Comparison of ENCODE assay signal across 15 cellular contexts in genomic region chr16:66495440-66495839, GRCh38.
"Had no signal": no experiment of that assay in that cellular context is flagged by ENCODE, and none has a peak within 500 bp of the region (broad histone marks: within the 10 kb centered on the region; RNA-seq: fewer than 3 reads in every experiment).

No MANE protein-coding gene starts in this region.

- H3K36me3 Mint-ChIP-seq: stimulated activated memory B cell treated with anti-CD40 and anti-IgM and Interleukin-4, amounts not matched to agents 10 μg/mL and 1 μg/mL and 100 μg/mL, for 72 hours had no signal

- H3K36me3 ChIP-seq: esophagus squamous epithelium, neutrophil, transverse colon had no signal

- H3K27me3 ChIP-seq: esophagus squamous epithelium, neutrophil, testis, transverse colon had no signal

- H3K27ac ChIP-seq: esophagus squamous epithelium, neutrophil, testis, transverse colon had no signal

- H3K4me3 ChIP-seq: esophagus squamous epithelium, mucosa of descending colon, testis, transverse colon had no signal

- H3K9me3 ChIP-seq: esophagus squamous epithelium, mucosa of descending colon, neutrophil, testis, transverse colon had no signal

- H3K4me1 ChIP-seq: esophagus squamous epithelium, testis, transverse colon had no signal

- H3K4me3 Mint-ChIP-seq: central memory CD8-positive, alpha-beta T cell; naive thymus-derived CD8-positive, alpha-beta T cell; stimulated activated memory B cell treated with anti-CD40 and anti-IgM and Interleukin-4, amounts not matched to agents 10 μg/mL and 1 μg/mL and 100 μg/mL, for 72 hours; stimulated activated naive CD8-positive, alpha-beta T cell treated with anti-CD3 and anti-CD28 coated beads, Interleukin-15, amount 100 ng/mL, for 72 hours had no signal

- DNase-seq: effector memory CD4-positive, alpha-beta T cell; esophagus squamous epithelium; foreskin fibroblast; kidney glomerular epithelial cell; posterior cingulate gyrus; right cardiac atrium; stimulated activated CD4-positive, alpha-beta T cell treated with anti-CD3 and anti-CD28 coated beads, Interleukin-4, amount 100 ng/mL, for 1 hour; stimulated activated naive CD8-positive, alpha-beta T cell treated with anti-CD3 and anti-CD28 coated beads, Interleukin-15, amount 100 ng/mL, for 72 hours; testis; transverse colon had no signal

- ATAC-seq: mucosa of descending colon; naive thymus-derived CD8-positive, alpha-beta T cell; right cardiac atrium; stimulated activated memory B cell treated with anti-CD40 and anti-IgM and Interleukin-4, amounts not matched to agents 10 μg/mL and 1 μg/mL and 100 μg/mL, for 72 hours; stimulated activated naive CD8-positive, alpha-beta T cell treated with anti-CD3 and anti-CD28 coated beads, Interleukin-15, amount 100 ng/mL, for 72 hours had no signal

- H3K9me3 Mint-ChIP-seq: central memory CD8-positive, alpha-beta T cell; stimulated activated naive CD8-positive, alpha-beta T cell treated with anti-CD3 and anti-CD28 coated beads, Interleukin-15, amount 100 ng/mL, for 72 hours had no signal

- H3K27ac Mint-ChIP-seq: naive thymus-derived CD8-positive, alpha-beta T cell; stimulated activated memory B cell treated with anti-CD40 and anti-IgM and Interleukin-4, amounts not matched to agents 10 μg/mL and 1 μg/mL and 100 μg/mL, for 72 hours; stimulated activated naive CD8-positive, alpha-beta T cell treated with anti-CD3 and anti-CD28 coated beads, Interleukin-15, amount 100 ng/mL, for 72 hours had no signal

- H3K27me3 Mint-ChIP-seq: central memory CD8-positive, alpha-beta T cell; naive thymus-derived CD8-positive, alpha-beta T cell; stimulated activated naive CD8-positive, alpha-beta T cell treated with anti-CD3 and anti-CD28 coated beads, Interleukin-15, amount 100 ng/mL, for 72 hours had no signal
